Comparison of ENCODE assay signal across 24 cellular contexts in genomic region chr1:196856053-196856452, GRCh38. TPM values are rescaled to one million over a fixed set of nuclear protein-coding genes. Genes with fewer than 3 reads are reported as not detected.
A peak's percentile ranks its signal among the peaks of the same experiment; 100 is the strongest.
DNase-seq lines count a peak whose midpoint lies in the region; ATAC-seq, FAIRE-seq and TF ChIP-seq lines count a peak whose summit lies in the region.
"Had no signal": no experiment of that assay in that cellular context is flagged by ENCODE, and none has a peak within 500 bp of the region (broad histone marks: within the 10 kb centered on the region; RNA-seq: fewer than 3 reads in every experiment).

No MANE protein-coding gene starts in this region.

- peak; percentile 61 for ATAC-seq in K562
- peak; percentile 26 for ATAC-seq in stimulated activated effector memory CD8-positive, alpha-beta T cell treated with anti-CD3 and anti-CD28 coated beads, Interleukin-12 subunit alpha, Interleukin-12 subunit beta, amount 100 ng/mL, for 72 hours
- no peak for ATAC-seq in HG02885 (IDR thresholded peaks at IDR 0.05; ENCODE audit: poor library complexity, unreplicated experiment)
- ATAC-seq: GM12878 had no signal

- H3K4me3 Mint-ChIP-seq in stimulated activated effector memory CD8-positive, alpha-beta T cell treated with anti-CD3 and anti-CD28 coated beads, Interleukin-12 subunit alpha, Interleukin-12 subunit beta, amount 100 ng/mL, for 72 hours: no peak overlapping the region
- no peak overlapping the region for H3K4me3 Mint-ChIP-seq in MCF 10A (ENCODE audit: unreplicated experiment)
- H3K4me3 Mint-ChIP-seq: CD4-positive, CD25-positive, alpha-beta regulatory T cell; CD8-positive, alpha-beta memory T cell had no signal

- no peak for TF ChIP-seq POLR2A in K562 (conservative IDR thresholded peaks at IDR 0.05)

- no peaks in the 10 kb centered on the region for H3K9me1 ChIP-seq in K562 (ENCODE audit: control insufficient read depth, insufficient read depth, low read length)

- DNase-seq in PC-9 (no peak), K562 (ENCODE audit: extremely low read depth in 1 of 4, low spot score in 3 of 4) (no peak), myocyte (ENCODE audit: low read depth) (peak; percentile 13), MCF 10A (ENCODE audit: unreplicated experiment) (no peak), GM13977 (ENCODE audit: low spot score) (no peak), kidney glomerular epithelial cell (lab: John Stamatoyannopoulos, UW) (no peak)
- DNase-seq in stimulated activated effector memory CD8-positive, alpha-beta T cell treated with anti-CD3 and anti-CD28 coated beads, Interleukin-12 subunit alpha, Interleukin-12 subunit beta, amount 100 ng/mL, for 72 hours (ENCODE audit: low spot score in 2 of 2): no peak
- DNase-seq: ACHN; BE2C; C1 segment of cervical spinal cord; CD4-positive, CD25-positive, alpha-beta regulatory T cell; CD8-positive, alpha-beta memory T cell; COR-L47; DMS 273 treated with DMSO at 0.1 percent for 48 hours; DMS53; DND-41; EL had no signal

- no peaks in the 10 kb centered on the region for H4K20me1 ChIP-seq in PC-9 (ENCODE audit: insufficient read depth)
- H4K20me1 ChIP-seq in K562 (replicated peaks; ENCODE audit: control insufficient read depth, insufficient read depth, low read length): no peaks in the 10 kb centered on the region

- H3K9ac ChIP-seq in K562 (ENCODE audit: insufficient read depth in 1 of 2, low read depth in 2 of 2, low read length in 2 of 2): no peak overlapping the region

- H3K36me3 ChIP-seq in PC-9 (ENCODE audit: low read depth): no peaks in the 10 kb centered on the region
- H3K36me3 ChIP-seq in K562 (ENCODE audit: control insufficient read depth, insufficient read depth, low read length): no peaks in the 10 kb centered on the region
- H3K36me3 ChIP-seq: BE2C, HAP-1 had no signal

- H3K9me3 Mint-ChIP-seq in stimulated activated effector memory CD8-positive, alpha-beta T cell treated with anti-CD3 and anti-CD28 coated beads, Interleukin-12 subunit alpha, Interleukin-12 subunit beta, amount 100 ng/mL, for 72 hours: peaks cover 8% of the 10 kb centered on the region
- H3K9me3 Mint-ChIP-seq in MCF 10A (ENCODE audit: unreplicated experiment): peaks cover 9% of the 10 kb centered on the region

- no peaks in the 10 kb centered on the region for H3F3A ChIP-seq in PC-9 (ENCODE audit: insufficient read depth, low read depth)

- BruUV-seq in PC-9 (replicated peaks; lab: Mats Ljungman, UMichigan) (no TSS peak), K562 (replicated peaks; lab: Mats Ljungman, UMichigan) (no TSS peak), MCF 10A (replicated peaks; lab: Mats Ljungman, UMichigan) (no TSS peak)

- intact Hi-C loops in PC-9 (cut with micrococcal nuclease; ENCODE audit: unreplicated experiment) (no loop called here), K562 (cut with micrococcal nuclease) (loop anchor here (5.0 kb wide), 1 partner anchor 114 kb away; no protein-coding TSS in a partner anchor), MCF 10A (cut with micrococcal nuclease) (no loop called here)

- in situ Hi-C loops in K562 (cut with MboI): no loop called here
- in situ Hi-C loops in GM13977 (cut with MboI; ENCODE audit: low pct_unique_long_range_greater_than_20kb, low sequenced_read_pairs, unreplicated experiment): no loop called here

- H3K27me3 ChIP-seq in PC-9 (ENCODE audit: insufficient read depth, low read depth): no peaks in the 10 kb centered on the region
- no peaks in the 10 kb centered on the region for H3K27me3 ChIP-seq in K562 (ENCODE audit: control insufficient read depth in 2 of 2, insufficient read depth in 2 of 2, low read length in 2 of 2)

- POLR2A ChIA-PET in PC-9 (lab: Charles Lee; ENCODE audit: unreplicated experiment) (no interaction called here), K562 (lab: Yijun Ruan, JAX) (no interaction called here), MCF 10A (lab: Yijun Ruan, JAX) (no interaction called here)

- H3K27ac ChIP-seq in PC-9: no peak overlapping the region
- no peak overlapping the region for H3K27ac ChIP-seq in K562 (ENCODE audit: extremely low read depth, low read depth, low read length)

- no peaks in the 10 kb centered on the region for H3K36me3 Mint-ChIP-seq in stimulated activated effector memory CD8-positive, alpha-beta T cell treated with anti-CD3 and anti-CD28 coated beads, Interleukin-12 subunit alpha, Interleukin-12 subunit beta, amount 100 ng/mL, for 72 hours
- H3K36me3 Mint-ChIP-seq in MCF 10A (ENCODE audit: insufficient read depth, unreplicated experiment): no peaks in the 10 kb centered on the region
- H3K36me3 Mint-ChIP-seq: CD4-positive, CD25-positive, alpha-beta regulatory T cell; CD8-positive, alpha-beta memory T cell had no signal

- CTCF ChIA-PET in PC-9 (lab: Charles Lee): no interaction called here
- CTCF ChIA-PET in K562 (lab: Yijun Ruan, JAX; ENCODE audit: low intra/inter-chr PET ratio): no interaction called here
- CTCF ChIA-PET in MCF 10A (lab: Yijun Ruan, JAX): interaction anchor here (1.5 kb wide), 1 partner anchor 20 kb away, joined by 4 read pairs; no protein-coding TSS in a partner anchor

- H3K9me2 ChIP-seq in PC-9 (ENCODE audit: insufficient read depth): no peaks in the 10 kb centered on the region

- H3K79me2 ChIP-seq in PC-9 (ENCODE audit: low read depth) (no peaks in the 10 kb centered on the region), K562 (ENCODE audit: control insufficient read depth, insufficient read depth, low read length) (no peaks in the 10 kb centered on the region)

- TF ChIP-seq EP300 in K562 (IDR thresholded peaks at IDR 0.05; ENCODE audit: low read length): no peak

- TF ChIP-seq RAD21 in K562 (CRISPR knock-in tag; conservative IDR thresholded peaks at IDR 0.05 in 1 of 2, IDR thresholded peaks at IDR 0.05 in 1 of 2): no peak

- no peaks in the 10 kb centered on the region for H3K4me1 Mint-ChIP-seq in stimulated activated effector memory CD8-positive, alpha-beta T cell treated with anti-CD3 and anti-CD28 coated beads, Interleukin-12 subunit alpha, Interleukin-12 subunit beta, amount 100 ng/mL, for 72 hours
- no peaks in the 10 kb centered on the region for H3K4me1 Mint-ChIP-seq in MCF 10A (ENCODE audit: insufficient read depth, unreplicated experiment)
- H3K4me1 Mint-ChIP-seq: CD4-positive, CD25-positive, alpha-beta regulatory T cell; CD8-positive, alpha-beta memory T cell had no signal

- H3K27ac Mint-ChIP-seq in stimulated activated effector memory CD8-positive, alpha-beta T cell treated with anti-CD3 and anti-CD28 coated beads, Interleukin-12 subunit alpha, Interleukin-12 subunit beta, amount 100 ng/mL, for 72 hours: no peak overlapping the region
- no peak overlapping the region for H3K27ac Mint-ChIP-seq in MCF 10A (ENCODE audit: low read depth, unreplicated experiment)
- H3K27ac Mint-ChIP-seq: CD4-positive, CD25-positive, alpha-beta regulatory T cell; CD8-positive, alpha-beta memory T cell had no signal

- no peaks in the 10 kb centered on the region for H3K9me3 ChIP-seq in PC-9 (ENCODE audit: insufficient read depth, low read depth)
- no peaks in the 10 kb centered on the region for H3K9me3 ChIP-seq in K562 (replicated peaks; ENCODE audit: control insufficient read depth, insufficient read depth, low read depth, low read length)
- H3K9me3 ChIP-seq: BE2C, HAP-1 had no signal

- 8% methylated on average over 6 of the region's 6 CpGs for WGBS in K562 (ENCODE audit: insufficient coverage, low coverage, missing lambda C conversion rate)

- no peak overlapping the region for H3K4me3 ChIP-seq in PC-9
- no peak overlapping the region for H3K4me3 ChIP-seq in K562
- H3K4me3 ChIP-seq: GM12878, HAP-1 had no signal

- FAIRE-seq in K562 (lab: Jason Lieb, UNC): no peak
- FAIRE-seq: A204.1, GM12878 had no signal

- no peaks in the 10 kb centered on the region for H3K27me3 Mint-ChIP-seq in MCF 10A (ENCODE audit: insufficient read depth, unreplicated experiment)
- H3K27me3 Mint-ChIP-seq: CD4-positive, CD25-positive, alpha-beta regulatory T cell had no signal

- TF ChIP-seq CTCF in PC-9 (conservative IDR thresholded peaks at IDR 0.05) (no peak), K562 (IDR thresholded peaks at IDR 0.05 in 2 of 3, conservative IDR thresholded peaks at IDR 0.05 in 1 of 3; ENCODE audit: insufficient read depth in 2 of 3, low read depth in 1 of 3, low read length in 3 of 3) (no peak), MCF 10A (IDR thresholded peaks at IDR 0.05; ENCODE audit: unreplicated experiment) (no peak), GM13977 (IDR thresholded peaks at IDR 0.05; ENCODE audit: extremely low read depth, insufficient read depth, missing control alignments) (no peak)

- H2AFZ ChIP-seq in PC-9 (peak overlapping the region; percentile 53; the same call in 1 of the 2 replicates), K562 (ENCODE audit: low read depth, low read length) (peak overlapping the region; percentile 72)

- no peaks in the 10 kb centered on the region for H3K4me1 ChIP-seq in PC-9 (replicated peaks; ENCODE audit: insufficient read depth)
- no peaks in the 10 kb centered on the region for H3K4me1 ChIP-seq in K562 (replicated peaks in 1 of 2; ENCODE audit: control insufficient read depth in 2 of 2, insufficient read depth in 2 of 2, low read length in 2 of 2)
- H3K4me1 ChIP-seq: BE2C, HAP-1 had no signal

- H3K4me2 ChIP-seq in PC-9 (no peak overlapping the region), K562 (ENCODE audit: insufficient read depth, low read length) (no peak overlapping the region; the same call in 1 of the 2 replicates)

RNA-seq across cellular contexts. Expression of gene CFHR4, which starts 31.8 kb away (rescaled TPM):
- total RNA-seq in PC-9 (2021) (not detected in 2 replicates), K562 (2014; rRNA removed) (not detected in 2 replicates), K562 (2014; rRNA removed; fragmentation: Illumina TruSeq; extraction: Trizol) (not detected in 2 replicates), K562 (2015; rRNA removed; fragmentation: Illumina TruSeq; extraction: Trizol) (not detected in 2 replicates), K562 (2021) (not detected in 2 replicates), myocyte (not detected in 2 replicates), MCF 10A (2022) (not detected in 2 replicates)
- not detected in 2 replicates for total RNA-seq in K562 (2011; cell fraction: chromatin; rRNA removed; ENCODE audit: low replicate concordance)
- total RNA-seq in K562 (2011; cell fraction: nucleolus; rRNA removed): not detected in 2 replicates
- total RNA-seq in K562 (2011; cell fraction: nucleoplasm; rRNA removed): not detected in 2 replicates
- polyA plus RNA-seq in K562 (2011; rRNA removed) (not detected in 2 replicates), K562 (2014; fragmentation: Illumina TruSeq; extraction: Trizol) (not detected in 2 replicates), K562 (2014; fragmentation: Nextera tagmentation; extraction: Ambion mirVana) (under 1 TPM; 0.04 to 0.13 TPM), K562 (2014; rRNA removed) (not detected in 2 replicates)
- not detected in 2 replicates for polyA plus RNA-seq in K562 (2011; cell fraction: cytosol; rRNA removed)
- not detected in 2 replicates for polyA plus RNA-seq in K562 (2011; cell fraction: nucleus; rRNA removed)
- polyA plus RNA-seq in K562 (2012): 0.07 and 0.50 TPM in 2 replicates
- polyA minus RNA-seq in K562 (2011; rRNA and poly(A)+ RNA removed): not detected in 2 replicates
- polyA minus RNA-seq in K562 (2011; cell fraction: cytosol; rRNA and poly(A)+ RNA removed): not detected in 2 replicates
- 0.40 TPM in 1 of 2 replicates, not detected in the other for polyA minus RNA-seq in K562 (2011; cell fraction: nucleus; rRNA and poly(A)+ RNA removed)
- not detected for polyA plus RNA-seq in myocyte (2012)
- total RNA-seq: CD4-positive, CD25-positive, alpha-beta regulatory T cell; CD8-positive, alpha-beta memory T cell; G401; GM12878; H4; HT-29 had no signal
- polyA plus RNA-seq: CD4-positive, CD25-positive, alpha-beta regulatory T cell; CD8-positive, alpha-beta memory T cell; GM12878 had no signal

RNA-seq across cellular contexts. Expression of gene CFHR1, which starts 36.5 kb away (rescaled TPM):
- total RNA-seq in PC-9 (2021) (0.81 TPM in 1 of 2 replicates, not detected in the other), K562 (2014; rRNA removed) (not detected in 2 replicates), K562 (2014; rRNA removed; fragmentation: Illumina TruSeq; extraction: Trizol) (0.16 TPM in 1 of 2 replicates, not detected in the other), K562 (2015; rRNA removed; fragmentation: Illumina TruSeq; extraction: Trizol) (not detected in 2 replicates), K562 (2021) (0.18 TPM in 1 of 2 replicates, not detected in the other), myocyte (0.21 and 0.73 TPM in 2 replicates), MCF 10A (2022) (not detected in 2 replicates)
- total RNA-seq in K562 (2011; cell fraction: chromatin; rRNA removed; ENCODE audit: low replicate concordance): not detected in 2 replicates
- total RNA-seq in K562 (2011; cell fraction: nucleolus; rRNA removed): not detected in 2 replicates
- total RNA-seq in K562 (2011; cell fraction: nucleoplasm; rRNA removed): not detected in 2 replicates
- polyA plus RNA-seq in K562 (2011; rRNA removed) (0.05 TPM in 1 of 2 replicates, not detected in the other), K562 (2014; fragmentation: Illumina TruSeq; extraction: Trizol) (not detected in 2 replicates), K562 (2014; fragmentation: Nextera tagmentation; extraction: Ambion mirVana) (under 1 TPM; 0.17 to 0.29 TPM), K562 (2014; rRNA removed) (not detected in 2 replicates)
- 0.07 TPM in 1 of 2 replicates, not detected in the other for polyA plus RNA-seq in K562 (2011; cell fraction: cytosol; rRNA removed)
- not detected in 2 replicates for polyA plus RNA-seq in K562 (2011; cell fraction: nucleus; rRNA removed)
- not detected in 2 replicates for polyA plus RNA-seq in K562 (2012)
- not detected in 2 replicates for polyA minus RNA-seq in K562 (2011; rRNA and poly(A)+ RNA removed)
- polyA minus RNA-seq in K562 (2011; cell fraction: cytosol; rRNA and poly(A)+ RNA removed): not detected in 2 replicates
- polyA minus RNA-seq in K562 (2011; cell fraction: nucleus; rRNA and poly(A)+ RNA removed): not detected in 2 replicates
- 2.6 TPM for polyA plus RNA-seq in myocyte (2012)
- total RNA-seq: CD4-positive, CD25-positive, alpha-beta regulatory T cell; CD8-positive, alpha-beta memory T cell; G401; GM12878; HT-29 had no signal
- polyA plus RNA-seq: CD4-positive, CD25-positive, alpha-beta regulatory T cell; CD8-positive, alpha-beta memory T cell had no signal
